Comparison of ENCODE assay signal across 19 cellular contexts in genomic region chr10:93266858-93267257, GRCh38.
DNase-seq lines count a peak whose midpoint lies in the region; ATAC-seq and TF ChIP-seq lines count a peak whose summit lies in the region.
"Had no signal": no experiment of that assay in that cellular context is flagged by ENCODE, and none has a peak within 500 bp of the region (broad histone marks: within the 10 kb centered on the region; RNA-seq: fewer than 3 reads in every experiment).

No MANE protein-coding gene starts in this region.

- no peak overlapping the region for H3K4me3 ChIP-seq in KMS-11 (IDR thresholded peaks at IDR 0.05; ENCODE audit: insufficient read depth, low read depth, low read length)
- H3K4me3 ChIP-seq: GM23248, K562 had no signal

- H3K27me3 ChIP-seq in KMS-11 (ENCODE audit: insufficient read depth, low read depth) = no peaks in the 10 kb centered on the region

- TF ChIP-seq CTCF in KMS-11 (conservative IDR thresholded peaks at IDR 0.05; ENCODE audit: low read depth, low read length) = no peak

- peaks cover 0 to 23% (median 21%) of the 10 kb centered on the region in 3 donors for H3K4me1 Mint-ChIP-seq in naive B cell

- H2AFZ ChIP-seq in KMS-11 (ENCODE audit: low read depth) = no peak overlapping the region
- H2AFZ ChIP-seq: GM23248 had no signal

- no peak overlapping the region; the same call in 1 of the 2 replicates for H3K27ac ChIP-seq in KMS-11
- H3K27ac ChIP-seq: GM23248 had no signal

- DNase-seq in naive B cell (no peak), cerebellar nuclear complex (lab: John Stamatoyannopoulos, UW) (no peak), SK-N-DZ (ENCODE audit: low spot score) (no peak), posterior vena cava (ENCODE audit: low spot score) (no peak)
- DNase-seq in activated T-cell treated with anti-CD3 and anti-CD28 coated beads, Interleukin-2, amount 50 U/mL, for 1 hour = no peak
- DNase-seq: CD4-positive, alpha-beta T cell; DMS79; GM23248; NCI-H1048; NCI-H146; NCI-H2081; NCI-H748 treated with DMSO at 0.1 percent for 48 hours; SIG-M5 had no signal

- intact Hi-C loops in posterior vena cava (cut with DNase I) = no loop called here

- H3K9ac ChIP-seq in KMS-11 = no peak overlapping the region
- H3K9ac ChIP-seq: GM23248 had no signal

- H3K36me3 Mint-ChIP-seq in naive B cell = peaks cover 5% of the 10 kb centered on the region in 2 donors

- no peaks in the 10 kb centered on the region for H3K79me2 ChIP-seq in KMS-11 (ENCODE audit: insufficient read depth, low read depth)

- no peaks in the 10 kb centered on the region for H3K36me3 ChIP-seq in KMS-11 (ENCODE audit: insufficient read depth)

- H4K20me1 ChIP-seq in KMS-11 (ENCODE audit: insufficient read depth) = no peaks in the 10 kb centered on the region

- H3K27ac Mint-ChIP-seq in naive B cell = peak overlapping the region in 2 of 6 donors; percentile 27 to 31
- H3K27ac Mint-ChIP-seq: CD4-positive, alpha-beta T cell; T-helper 1 cell treated with Interleukin-12 subunit alpha and Interleukin-12 subunit beta and Interleukin-4 antibody, amounts not matched to agents 30 μg/mL and 1 μg/mL, for 36 hours had no signal

- no peaks in the 10 kb centered on the region for H3K27me3 Mint-ChIP-seq in naive B cell
- H3K27me3 Mint-ChIP-seq: CD4-positive, alpha-beta T cell had no signal

- H3K4me3 Mint-ChIP-seq in naive B cell = no peak overlapping the region
- H3K4me3 Mint-ChIP-seq: CD4-positive, alpha-beta T cell; T-helper 1 cell treated with Interleukin-12 subunit alpha and Interleukin-12 subunit beta and Interleukin-4 antibody, amounts not matched to agents 30 μg/mL and 1 μg/mL, for 36 hours had no signal

- H3K4me2 ChIP-seq in KMS-11 = peak overlapping the region; percentile 47; the same call in 1 of the 2 replicates

- peaks cover 0 to 9% (median 5%) of the 10 kb centered on the region in 7 donors for H3K9me3 Mint-ChIP-seq in naive B cell

- peaks cover 20% of the 10 kb centered on the region for H3K4me1 ChIP-seq in KMS-11 (ENCODE audit: low read depth, poor library complexity, severe bottlenecking)

- peak; percentile 25 for ATAC-seq in GM18498 (IDR thresholded peaks at IDR 0.05; ENCODE audit: unreplicated experiment)
- peak; percentile 9 for ATAC-seq in GM19452 (IDR thresholded peaks at IDR 0.05; ENCODE audit: unreplicated experiment)
- peak; percentile 36 to 43 for ATAC-seq in naive B cell (ENCODE audit: low read depth in 2 of 2)
- ATAC-seq: HCT116, K562 had no signal
